Comparison of ENCODE assay signal across 12 cellular contexts in genomic region chr1:116352349-116352813, GRCh38. TPM values are rescaled to one million over a fixed set of nuclear protein-coding genes. Genes with fewer than 3 reads are reported as not detected.
DNase-seq lines count a peak whose midpoint lies in the region; ATAC-seq and TF ChIP-seq lines count a peak whose summit lies in the region.
"Had no signal": no experiment of that assay in that cellular context is flagged by ENCODE, and none has a peak within 500 bp of the region (broad histone marks: within the 10 kb centered on the region; RNA-seq: fewer than 3 reads in every experiment).

No MANE protein-coding gene starts in this region.

- no peaks in the 10 kb centered on the region for H3K27me3 ChIP-seq in esophagus muscularis mucosa
- H3K27me3 ChIP-seq: body of pancreas, hepatocyte had no signal

- whole genome bisulfite sequencing in esophagus muscularis mucosa: 74% methylated on average over 3 of the region's 3 CpGs

- H3K4me1 Mint-ChIP-seq in activated CD8-positive, alpha-beta memory T cell treated with anti-CD3 and anti-CD28 coated beads, Interleukin-2, amount 10 ng/mL, durations not matched to agents 7 days and 5 days: peaks cover 16% of the 10 kb centered on the region

- no peak for TF ChIP-seq EP300 in esophagus muscularis mucosa (IDR thresholded peaks at IDR 0.05)

- no peak for TF ChIP-seq CTCF in esophagus muscularis mucosa (IDR thresholded peaks at IDR 0.05)

- no peaks in the 10 kb centered on the region for H3K27me3 Mint-ChIP-seq in activated CD8-positive, alpha-beta memory T cell treated with anti-CD3 and anti-CD28 coated beads, Interleukin-2, amount 10 ng/mL, durations not matched to agents 7 days and 5 days

- H3K27ac ChIP-seq in esophagus muscularis mucosa (replicated peaks in 1 of 4): no peak overlapping the region
- H3K27ac ChIP-seq: body of pancreas, hepatocyte had no signal

- CTCF ChIA-PET in activated CD8-positive, alpha-beta memory T cell treated with anti-CD3 and anti-CD28 coated beads, Interleukin-2, amount 10 ng/mL, durations not matched to agents 7 days and 5 days (lab: Charles Lee): interaction anchor here (0.7 to 1.0 kb wide), 3 partner anchors 133 to 147 kb away, joined by 3 to 4 read pairs (median 4); no protein-coding TSS in a partner anchor

- peaks cover 2% of the 10 kb centered on the region for H3K36me3 Mint-ChIP-seq in activated CD8-positive, alpha-beta memory T cell treated with anti-CD3 and anti-CD28 coated beads, Interleukin-2, amount 10 ng/mL, durations not matched to agents 7 days and 5 days

- no peak for DNase-seq in activated CD8-positive, alpha-beta memory T cell treated with anti-CD3 and anti-CD28 coated beads, Interleukin-2, amount 10 ng/mL, durations not matched to agents 7 days and 5 days
- no peak for DNase-seq in activated CD8-positive, alpha-beta memory T cell treated with anti-CD3 and anti-CD28 coated beads, Interleukin-2, amount 50 U/mL, for 48 hours
- peak; percentile 66 for DNase-seq in esophagus muscularis mucosa (ENCODE audit: extremely low spot score)
- no peak for DNase-seq in kidney tubule cell (ENCODE audit: low spot score)
- no peak for DNase-seq in activated effector memory CD4-positive, alpha-beta T cell treated with anti-CD3 and anti-CD28 coated beads, Interleukin-2, amount 50 U/mL, for 16 hours
- no peak for DNase-seq in DMS53 (lab: John Stamatoyannopoulos, UW)
- DNase-seq: body of pancreas, DND-41, occipital lobe had no signal

- peak; percentile 42 for ATAC-seq in activated CD8-positive, alpha-beta memory T cell treated with anti-CD3 and anti-CD28 coated beads, Interleukin-2, amount 10 ng/mL, durations not matched to agents 7 days and 5 days
- ATAC-seq in GM21381 (IDR thresholded peaks at IDR 0.05; ENCODE audit: unreplicated experiment) (peak; percentile 73), HG03460 (IDR thresholded peaks at IDR 0.05; ENCODE audit: unreplicated experiment) (peak; percentile 71)
- ATAC-seq: body of pancreas had no signal

- H3K4me3 ChIP-seq in esophagus muscularis mucosa: no peak overlapping the region
- H3K4me3 ChIP-seq: body of pancreas, hepatocyte had no signal

- no peaks in the 10 kb centered on the region for H3K9me3 ChIP-seq in esophagus muscularis mucosa
- H3K9me3 ChIP-seq: body of pancreas had no signal

- intact Hi-C loops in esophagus muscularis mucosa (cut with DNase I): no loop called here

- H3K4me3 Mint-ChIP-seq in activated CD8-positive, alpha-beta memory T cell treated with anti-CD3 and anti-CD28 coated beads, Interleukin-2, amount 10 ng/mL, durations not matched to agents 7 days and 5 days: no peak overlapping the region

- TF ChIP-seq POLR2A in esophagus muscularis mucosa (IDR thresholded peaks at IDR 0.05; ENCODE audit: low read depth): no peak

- peaks cover 0 to 3% (median 0%) of the 10 kb centered on the region in 4 donors for H3K4me1 ChIP-seq in esophagus muscularis mucosa
- H3K4me1 ChIP-seq: body of pancreas had no signal

- no peaks in the 10 kb centered on the region for H3K36me3 ChIP-seq in esophagus muscularis mucosa

- H3K9me3 Mint-ChIP-seq in activated CD8-positive, alpha-beta memory T cell treated with anti-CD3 and anti-CD28 coated beads, Interleukin-2, amount 10 ng/mL, durations not matched to agents 7 days and 5 days (ENCODE audit: low read depth): no peaks in the 10 kb centered on the region

- H3K27ac Mint-ChIP-seq in activated CD8-positive, alpha-beta memory T cell treated with anti-CD3 and anti-CD28 coated beads, Interleukin-2, amount 10 ng/mL, durations not matched to agents 7 days and 5 days: no peak overlapping the region

RNA-seq across cellular contexts. Expression of gene ATP1A1, which starts 20.7 kb away (rescaled TPM):
- total RNA-seq in activated CD8-positive, alpha-beta memory T cell treated with anti-CD3 and anti-CD28 coated beads, Interleukin-2, amount 10 ng/mL, durations not matched to agents 7 days and 5 days: 100 to 1,000 TPM; 169 to 206 TPM
- total RNA-seq in esophagus muscularis mucosa: 100 to 1,000 TPM in 3 of 4 donors, 10 to 100 TPM in 1; 90.1 to 196 (median 157) TPM
